Comparison of ENCODE assay signal across 23 cellular contexts in the genomic region with DNA sequence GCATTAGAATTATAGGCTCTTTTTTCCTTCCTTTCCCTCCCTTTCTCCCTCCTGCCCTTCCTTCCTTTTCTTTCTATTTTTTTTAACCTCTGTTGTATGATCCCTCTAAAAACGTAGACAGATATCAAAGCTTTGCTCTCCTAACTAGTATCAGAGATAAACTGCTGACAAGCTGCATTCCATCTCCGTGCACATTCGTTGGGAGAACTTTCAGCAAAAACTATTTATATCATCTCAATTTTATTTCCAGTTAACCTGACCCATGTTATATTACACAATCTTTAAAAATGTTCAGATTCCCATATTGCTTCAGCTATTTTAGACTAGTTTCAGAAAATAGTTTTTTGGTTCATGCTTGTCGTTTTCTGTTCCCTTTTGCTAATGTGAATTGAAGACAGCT. TPM values are rescaled to one million over a fixed set of nuclear protein-coding genes. Genes with fewer than 3 reads are reported as not detected.
DNase-seq lines count a peak whose midpoint lies in the region; ATAC-seq and TF ChIP-seq lines count a peak whose summit lies in the region.
"Had no signal": no experiment of that assay in that cellular context is flagged by ENCODE, and none has a peak within 500 bp of the region (broad histone marks: within the 10 kb centered on the region; RNA-seq: fewer than 3 reads in every experiment).

No MANE protein-coding gene starts in this region.

- peaks cover 8% of the 10 kb centered on the region; the same call in 1 of the 2 replicates for H3K36me3 ChIP-seq in SK-N-MC (ENCODE audit: insufficient read depth, low read length)
- H3K36me3 ChIP-seq in muscle layer of duodenum (ENCODE audit: control insufficient read depth in 1 of 2, insufficient read depth in 2 of 2, low read length in 2 of 2): no peaks in the 10 kb centered on the region
- no peaks in the 10 kb centered on the region for H3K36me3 ChIP-seq in thoracic aorta
- H3K36me3 ChIP-seq: pancreas, sigmoid colon, vagina had no signal

- DNase-seq in SK-N-MC (ENCODE audit: low read depth, low spot score) (no peak), fibroblast of gingiva (ENCODE audit: low read depth) (peak; percentile 32), thoracic aorta (ENCODE audit: low spot score) (no peak), NCI-H2029 treated with DMSO at 0.1 percent for 48 hours (lab: John Stamatoyannopoulos, UW) (no peak)
- DNase-seq: activated CD4-positive, alpha-beta memory T cell treated with anti-CD3 and anti-CD28 coated beads, Interleukin-2, amount 10 ng/mL, durations not matched to agents 7 days and 5 days; activated CD4-positive, CD25-positive, alpha-beta regulatory T cell; activated gamma-delta T cell treated with Interleukin-2 at 50 U/mL for 16 hours; COR-L47; dermis blood vessel endothelial cell; DMS79 treated with DMSO at 0.1 percent for 48 hours; KBM-7; naive thymus-derived CD4-positive, alpha-beta T cell; NCI-H146; NCI-H2171 treated with DMSO at 0.1 percent for 48 hours; pancreas; sigmoid colon; T1000 had no signal

- peak overlapping the region; percentile 57 for H3K4me3 ChIP-seq in SK-N-MC
- no peak overlapping the region for H3K4me3 ChIP-seq in muscle layer of duodenum (ENCODE audit: low read depth in 1 of 2, low read length in 2 of 2)
- H3K4me3 ChIP-seq in thoracic aorta: peak overlapping the region; percentile 6
- H3K4me3 ChIP-seq: pancreas, sigmoid colon, vagina had no signal

- no peak for TF ChIP-seq CTCF in thoracic aorta (IDR thresholded peaks at IDR 0.05)

- peaks cover 4 to 18% of the 10 kb centered on the region in 2 donors for H3K4me1 ChIP-seq in muscle layer of duodenum (ENCODE audit: control insufficient read depth in 1 of 2, insufficient read depth in 2 of 2, low read length in 2 of 2)
- peaks cover 19 to 32% of the 10 kb centered on the region in 2 donors for H3K4me1 ChIP-seq in thoracic aorta (ENCODE audit: control insufficient read depth in 1 of 2, low read depth in 2 of 2)
- H3K4me1 ChIP-seq: pancreas, vagina had no signal

- no peaks in the 10 kb centered on the region for H3K27me3 ChIP-seq in muscle layer of duodenum (ENCODE audit: low read depth, low read length)
- no peaks in the 10 kb centered on the region for H3K27me3 ChIP-seq in thoracic aorta (replicated peaks; ENCODE audit: insufficient read depth)
- H3K27me3 ChIP-seq: pancreas, sigmoid colon, vagina had no signal

- H3K27ac ChIP-seq in SK-N-MC (peak overlapping the region; percentile 58; the same call in 1 of the 2 replicates), muscle layer of duodenum (ENCODE audit: low read length) (peak overlapping the region; percentile 13), thoracic aorta (peak overlapping the region in 1 of 2 donors; percentile 38)
- H3K27ac ChIP-seq: pancreas, sigmoid colon, vagina had no signal

- ATAC-seq in thoracic aorta (ENCODE audit: insufficient number of reproducible peaks, low FRiP score, low read depth) (no peak), HG02870 (IDR thresholded peaks at IDR 0.05; ENCODE audit: unreplicated experiment) (no peak), HG03565 (IDR thresholded peaks at IDR 0.05; ENCODE audit: unreplicated experiment) (no peak)
- ATAC-seq: HCT116; naive thymus-derived CD4-positive, alpha-beta T cell; pancreas had no signal

- peak overlapping the region; percentile 8 for H3K9ac ChIP-seq in SK-N-MC (ENCODE audit: insufficient read length)

- H3K9me3 ChIP-seq in SK-N-MC (ENCODE audit: low read depth, low read length): no peaks in the 10 kb centered on the region
- no peaks in the 10 kb centered on the region for H3K9me3 ChIP-seq in muscle layer of duodenum (ENCODE audit: control insufficient read depth in 1 of 2, low read length in 2 of 2)
- H3K9me3 ChIP-seq in thoracic aorta: no peaks in the 10 kb centered on the region
- H3K9me3 ChIP-seq: pancreas, sigmoid colon, vagina had no signal

RNA-seq across cellular contexts. Expression of gene RNF217, which starts 47.3 kb away (rescaled TPM):
- total RNA-seq in thoracic aorta: 10 to 100 TPM; 36.3 to 44.2 TPM
- total RNA-seq: B cell had no signal

Comparison
In these comparisons a context has a peak if more than half of its experiments do, and no peak if none do; other contexts are left out.
1. H3K4me3 ChIP-seq: peak in SK-N-MC (single experiment) and thoracic aorta (single experiment); none in muscle layer of duodenum (0 of 2).